Comparison of ENCODE assay signal across 8 cellular contexts in the genomic region with DNA sequence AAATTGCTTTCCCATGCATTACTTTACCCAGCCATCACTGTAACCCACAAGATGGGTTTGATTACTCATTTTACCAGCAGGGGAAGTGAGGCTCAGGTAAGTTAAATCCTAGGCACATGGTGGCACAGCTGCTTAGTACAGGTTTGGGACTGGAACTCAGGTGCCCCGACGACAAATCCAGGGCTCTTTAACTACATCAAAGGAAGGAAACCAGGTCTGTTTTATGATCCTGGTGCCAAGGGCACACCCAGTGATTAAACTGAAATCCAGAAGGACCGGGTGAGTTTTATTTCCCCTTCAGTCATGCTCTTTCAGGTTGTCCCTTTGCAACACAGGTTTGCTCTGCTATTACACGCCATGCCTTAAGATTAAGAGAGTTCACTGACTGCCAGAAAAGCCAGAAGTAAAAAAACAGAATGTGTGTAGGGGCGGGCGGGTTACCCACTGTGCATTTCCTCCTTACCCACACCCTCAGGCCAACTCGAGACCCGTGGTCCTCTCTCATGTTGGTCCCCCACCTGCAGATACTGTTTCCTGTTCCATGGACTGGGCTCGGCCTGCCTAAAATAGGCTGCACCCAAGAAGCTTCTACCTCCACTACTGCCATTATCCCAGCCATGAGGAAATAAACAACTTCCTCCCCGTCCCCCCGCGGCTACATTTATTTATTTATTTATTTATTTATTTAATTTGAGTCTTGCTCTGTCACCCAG. TPM values are rescaled to one million over a fixed set of nuclear protein-coding genes. Genes with fewer than 3 reads are reported as not detected.
DNase-seq lines count a peak whose midpoint lies in the region; ATAC-seq and TF ChIP-seq lines count a peak whose summit lies in the region.

No MANE protein-coding gene starts in this region.

- no peak for DNase-seq in heart right ventricle
- DNase-seq in Right ventricle myocardium inferior (ENCODE audit: missing footprints): no peak
- no peak for DNase-seq in activated naive CD8-positive, alpha-beta T cell treated with anti-CD3 and anti-CD28 coated beads, Interleukin-2, amount 50 U/mL, for 24 hours
- DNase-seq in mesothelial cell of epicardium (ENCODE audit: low spot score in 2 of 2, unreplicated experiment in 2 of 2): no peak
- DNase-seq in aorta: no peak
- no peak for DNase-seq in hypothalamus (lab: John Stamatoyannopoulos, UW)

- peaks cover 3% of the 10 kb centered on the region for H3K36me3 Mint-ChIP-seq in activated naive CD8-positive, alpha-beta T cell treated with anti-CD3 and anti-CD28 coated beads, Interleukin-2, amount 50 U/mL, for 24 hours (ENCODE audit: low read depth)
- no peaks in the 10 kb centered on the region for H3K36me3 Mint-ChIP-seq in mesothelial cell of epicardium

- no peaks in the 10 kb centered on the region for H3K9me3 ChIP-seq in heart right ventricle
- no peaks in the 10 kb centered on the region for H3K9me3 ChIP-seq in aorta (ENCODE audit: control insufficient read depth, low read length)

- H3K27ac Mint-ChIP-seq in activated naive CD8-positive, alpha-beta T cell treated with anti-CD3 and anti-CD28 coated beads, Interleukin-2, amount 50 U/mL, for 24 hours: peak overlapping the region; percentile 98
- no peak overlapping the region for H3K27ac Mint-ChIP-seq in mesothelial cell of epicardium

- H3K27ac ChIP-seq in heart right ventricle: peak overlapping the region in 6 of 10 donors; percentile 16 to 91 (median 26)
- H3K27ac ChIP-seq in aorta (ENCODE audit: low read depth in 1 of 2, low read length in 2 of 2): no peak overlapping the region

- TF ChIP-seq CTCF in heart right ventricle (IDR thresholded peaks at IDR 0.05) (no peak), mesothelial cell of epicardium (IDR thresholded peaks at IDR 0.05; ENCODE audit: unreplicated experiment) (no peak)

- H3K36me3 ChIP-seq in heart right ventricle: no peaks in the 10 kb centered on the region
- no peaks in the 10 kb centered on the region for H3K36me3 ChIP-seq in aorta (ENCODE audit: control insufficient read depth in 1 of 2, insufficient read depth in 2 of 2, low read length in 1 of 2)

- intact Hi-C loops in heart right ventricle (cut with DNase I): loop anchor here in 5 of 10 donors (5.0 kb wide), 3 partner anchors 40 to 70 kb away; partner anchors contain the start of gene KDM7A (in 4 of the 5)
- intact Hi-C loops in Right ventricle myocardium inferior (cut with DNase I): loop anchor here (5.0 kb wide), 1 partner anchor 55 kb away; the partner anchor contains the start of gene KDM7A
- intact Hi-C loops in aorta (cut with DNase I): no loop called here

- peak overlapping the region in 9 of 10 donors; percentile 39 to 67 (median 62) for H3K4me3 ChIP-seq in heart right ventricle
- no peak overlapping the region for H3K4me3 ChIP-seq in aorta (ENCODE audit: low read length in 2 of 2)

- H3K4me3 Mint-ChIP-seq in activated naive CD8-positive, alpha-beta T cell treated with anti-CD3 and anti-CD28 coated beads, Interleukin-2, amount 50 U/mL, for 24 hours: peak overlapping the region; percentile 92
- peak overlapping the region; percentile 68 for H3K4me3 Mint-ChIP-seq in mesothelial cell of epicardium

- H3K27me3 ChIP-seq in heart right ventricle (peaks cover 0 to 10% (median 3%) of the 10 kb centered on the region in 7 donors), aorta (ENCODE audit: control insufficient read depth in 1 of 2, insufficient read depth in 2 of 2, low read length in 1 of 2) (no peaks in the 10 kb centered on the region)

- peak in 3 of 8 donors; percentile 7 to 23 (median 7) for ATAC-seq in heart right ventricle
- ATAC-seq in Right ventricle myocardium inferior: no peak
- peak; percentile 8 for ATAC-seq in activated naive CD8-positive, alpha-beta T cell treated with anti-CD3 and anti-CD28 coated beads, Interleukin-2, amount 50 U/mL, for 24 hours
- no peak for ATAC-seq in HG02623 (IDR thresholded peaks at IDR 0.05; ENCODE audit: unreplicated experiment)
- ATAC-seq in aorta (ENCODE audit: low FRiP score): no peak
- no peak for ATAC-seq in GM21360 (IDR thresholded peaks at IDR 0.05; ENCODE audit: unreplicated experiment)

- H3K4me1 ChIP-seq in heart right ventricle: peaks cover 0 to 36% (median 15%) of the 10 kb centered on the region in 9 donors
- no peaks in the 10 kb centered on the region for H3K4me1 ChIP-seq in aorta (ENCODE audit: control insufficient read depth in 1 of 2, insufficient read depth in 2 of 2, low read length in 2 of 2)

- H3K4me1 Mint-ChIP-seq in activated naive CD8-positive, alpha-beta T cell treated with anti-CD3 and anti-CD28 coated beads, Interleukin-2, amount 50 U/mL, for 24 hours: peaks cover 34% of the 10 kb centered on the region
- peaks cover 17% of the 10 kb centered on the region for H3K4me1 Mint-ChIP-seq in mesothelial cell of epicardium

- H3K27me3 Mint-ChIP-seq in activated naive CD8-positive, alpha-beta T cell treated with anti-CD3 and anti-CD28 coated beads, Interleukin-2, amount 50 U/mL, for 24 hours: no peaks in the 10 kb centered on the region
- peaks cover 51% of the 10 kb centered on the region for H3K27me3 Mint-ChIP-seq in mesothelial cell of epicardium (ENCODE audit: low read depth)

- H3K9me3 Mint-ChIP-seq in activated naive CD8-positive, alpha-beta T cell treated with anti-CD3 and anti-CD28 coated beads, Interleukin-2, amount 50 U/mL, for 24 hours: no peaks in the 10 kb centered on the region
- no peaks in the 10 kb centered on the region for H3K9me3 Mint-ChIP-seq in mesothelial cell of epicardium

- WGBS in heart right ventricle, 2 donors: 45 to 58% methylated on average over 12 of the region's 12 CpGs
- WGBS in aorta, 2 donors: 61 to 67% methylated on average over 12 of the region's 12 CpGs

RNA-seq across cellular contexts. Expression of gene KDM7A, which starts 55.2 kb away (rescaled TPM):
- total RNA-seq in heart right ventricle: 10 to 100 TPM in 9 of 10 donors, 1 to 10 TPM in 1; 8.9 to 16.4 (median 12.4) TPM
- 1 to 10 TPM; 2.7 to 3.9 TPM for polyA plus RNA-seq in heart right ventricle
- total RNA-seq in Right ventricle myocardium inferior: 8.1 TPM
- 6.5 to 8.4 TPM (median 6.6 TPM) in 3 replicates for total RNA-seq in mesothelial cell of epicardium
- 10 to 100 TPM; 19.5 to 24.9 TPM for total RNA-seq in aorta
- polyA plus RNA-seq in aorta: 1 to 10 TPM; 4.1 to 9.5 TPM

Comparison
In these comparisons a context has a peak if more than half of its experiments do, and no peak if none do; other contexts are left out.
1. H3K27ac ChIP-seq: peak in heart right ventricle (6 of 10); none in aorta (0 of 2).
2. H3K4me3 ChIP-seq: peak in heart right ventricle (9 of 10); none in aorta (0 of 2).